11 cellular contexts compared by ENCODE assay signal in the genomic region with DNA sequence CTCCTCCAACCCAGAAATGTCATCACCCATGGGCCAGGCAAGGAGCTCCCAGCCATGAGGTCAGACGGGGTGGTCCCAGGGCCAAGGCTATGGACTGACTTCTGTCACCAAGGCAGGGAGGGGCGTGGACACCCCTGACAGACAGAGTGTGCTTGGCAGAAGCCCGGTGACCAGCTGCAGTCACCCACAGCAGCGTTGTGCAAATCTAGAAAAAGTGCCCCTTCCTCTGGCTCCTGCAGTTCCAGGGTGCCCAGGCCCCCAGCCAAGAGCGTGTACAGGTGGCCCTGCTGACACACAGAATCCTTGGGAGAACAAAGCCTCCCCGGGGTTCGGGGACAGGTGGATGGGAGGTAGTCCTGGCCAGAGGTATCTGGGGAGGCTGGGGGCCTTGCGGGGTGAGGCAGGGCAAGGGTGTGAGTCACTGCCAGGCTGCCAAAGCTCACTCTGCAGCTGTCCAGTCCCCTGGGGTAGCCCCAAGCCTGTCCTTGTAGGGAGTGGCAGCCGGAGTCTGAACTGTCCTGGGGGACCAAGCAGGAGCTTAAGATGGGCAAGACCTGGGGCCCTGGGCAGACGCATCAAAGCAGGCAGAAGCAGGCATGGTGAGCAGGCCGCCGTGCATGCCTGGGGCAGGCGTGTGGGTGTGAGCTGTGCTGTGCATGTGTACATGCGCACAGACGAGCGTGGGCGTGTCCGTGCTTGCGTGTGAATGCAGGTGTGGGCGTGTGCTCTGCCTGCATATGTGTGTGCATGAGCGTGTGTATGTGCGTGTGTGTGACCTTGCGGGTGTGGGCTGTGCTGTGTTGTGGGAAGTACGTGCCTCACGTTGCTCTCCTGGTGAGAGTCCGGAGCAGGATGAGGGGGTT. TPM values are rescaled to one million over a fixed set of nuclear protein-coding genes. Genes with fewer than 3 reads are reported as not detected.
A peak's percentile ranks its signal among the peaks of the same experiment; 100 is the strongest.
DNase-seq lines count a peak whose midpoint lies in the region; FAIRE-seq and TF ChIP-seq lines count a peak whose summit lies in the region.
"Had no signal": no experiment of that assay in that cellular context is flagged by ENCODE, and none has a peak within 500 bp of the region (broad histone marks: within the 10 kb centered on the region; RNA-seq: fewer than 3 reads in every experiment).

No MANE protein-coding gene starts in this region.

- H2AFZ ChIP-seq in keratinocyte (ENCODE audit: control insufficient read depth, low read length) (peak overlapping the region; percentile 31), MM.1S (ENCODE audit: low read length) (no peak overlapping the region)

- H3K9me3 ChIP-seq in DOHH2 (ENCODE audit: control insufficient read depth, insufficient read depth, low read length) (no peaks in the 10 kb centered on the region), keratinocyte (ENCODE audit: control insufficient read depth, low read depth, low read length) (no peaks in the 10 kb centered on the region), MM.1S (replicated peaks; ENCODE audit: insufficient read depth, low read length) (no peaks in the 10 kb centered on the region)
- H3K9me3 ChIP-seq: ovary had no signal

- no peaks in the 10 kb centered on the region for H3K9me1 ChIP-seq in keratinocyte (ENCODE audit: control insufficient read depth, extremely low read depth, insufficient read depth, low read length)

- H3K36me3 ChIP-seq in DOHH2 (ENCODE audit: control insufficient read depth, low read length) (peaks cover 22% of the 10 kb centered on the region), keratinocyte (ENCODE audit: control insufficient read depth in 2 of 2, extremely low read depth in 1 of 2, insufficient read depth in 2 of 2, low read length in 2 of 2) (no peaks in the 10 kb centered on the region), MM.1S (replicated peaks; ENCODE audit: insufficient read depth, low read length) (no peaks in the 10 kb centered on the region)
- H3K36me3 ChIP-seq: ovary had no signal

- peak overlapping the region; percentile 95 for H3K4me2 ChIP-seq in DOHH2 (ENCODE audit: low read length)
- peak overlapping the region; percentile 54 for H3K4me2 ChIP-seq in keratinocyte (ENCODE audit: control insufficient read depth, extremely low read depth, insufficient read depth, low read depth, low read length)
- no peak overlapping the region for H3K4me2 ChIP-seq in MM.1S (ENCODE audit: low read depth, low read length)

- peak; percentile 97 for FAIRE-seq in keratinocyte (lab: Jason Lieb, UNC)

- H3K79me2 ChIP-seq in DOHH2 (ENCODE audit: control insufficient read depth, low read length) = peaks cover 24% of the 10 kb centered on the region
- H3K79me2 ChIP-seq in keratinocyte (ENCODE audit: control insufficient read depth, insufficient read depth, low read length) = peaks cover 21% of the 10 kb centered on the region
- H3K79me2 ChIP-seq in MM.1S (ENCODE audit: low read length) = no peaks in the 10 kb centered on the region

- dilution Hi-C loops in keratinocyte (cut with MboI; ENCODE audit: extremely low pct_ligation_motif_present, low sequenced_read_pairs) = no loop called here

- TF ChIP-seq CTCF in AG10803 (conservative IDR thresholded peaks at IDR 0.05; ENCODE audit: low read length) (no peak), DOHH2 (IDR thresholded peaks at IDR 0.05; ENCODE audit: low read depth, low read length, poor library complexity, severe bottlenecking) (no peak), keratinocyte (optimal IDR thresholded peaks at IDR 0.05 in 1 of 3, IDR thresholded peaks at IDR 0.05 in 1 of 3, conservative IDR thresholded peaks at IDR 0.05 in 1 of 3; ENCODE audit: extremely low read depth in 1 of 3, insufficient read depth in 2 of 3, low read length in 3 of 3) (no peak), MM.1S (IDR thresholded peaks at IDR 0.05; ENCODE audit: low read length) (no peak)

- H3K4me3 ChIP-seq in AG10803 (ENCODE audit: low read length) = no peak overlapping the region
- H3K4me3 ChIP-seq in DOHH2 (ENCODE audit: low read length) = peak overlapping the region; percentile 89
- no peak overlapping the region for H3K4me3 ChIP-seq in keratinocyte (ENCODE audit: control insufficient read depth in 2 of 3, extremely low read depth in 1 of 3, insufficient read depth in 2 of 3, low read depth in 1 of 3, low read length in 3 of 3)
- H3K4me3 ChIP-seq in MM.1S (ENCODE audit: low read length) = no peak overlapping the region
- H3K4me3 ChIP-seq: ovary had no signal

- H3K27me3 ChIP-seq in DOHH2 (ENCODE audit: control insufficient read depth, low read length) = no peaks in the 10 kb centered on the region
- peaks cover 7% of the 10 kb centered on the region for H3K27me3 ChIP-seq in keratinocyte (ENCODE audit: control insufficient read depth, extremely low read depth, insufficient read depth, low read length)
- H3K27me3 ChIP-seq in MM.1S (replicated peaks; ENCODE audit: insufficient read depth, low read length) = no peaks in the 10 kb centered on the region
- H3K27me3 ChIP-seq: ovary had no signal

- no peaks in the 10 kb centered on the region for H3K9me2 ChIP-seq in DOHH2 (replicated peaks; ENCODE audit: control insufficient read depth, low read length)
- no peaks in the 10 kb centered on the region for H3K9me2 ChIP-seq in MM.1S (replicated peaks; ENCODE audit: insufficient read depth, low read length)

- H3F3A ChIP-seq in DOHH2 (ENCODE audit: control insufficient read depth, insufficient read depth) (peaks cover 10% of the 10 kb centered on the region), MM.1S (ENCODE audit: insufficient read depth, low read length) (no peaks in the 10 kb centered on the region)

- DNase-seq in AG10803 (ENCODE audit: low read depth) = peak; percentile 27
- peak; percentile 40 for DNase-seq in RKO (ENCODE audit: low spot score)
- peak; percentile 92 for DNase-seq in keratinocyte (ENCODE audit: low read depth, low spot score)
- DNase-seq in OCI-M2 (lab: John Stamatoyannopoulos, UW; ENCODE audit: unreplicated experiment) = no peak
- DNase-seq in NCI-H2171 treated with DMSO at 0.1 percent for 48 hours (lab: John Stamatoyannopoulos, UW) = no peak
- no peak for DNase-seq in NCI-H2107 (lab: John Stamatoyannopoulos, UW)
- DNase-seq in MM.1S = no peak
- DNase-seq: OCI-M1; ovary; stimulated activated CD8-positive, alpha-beta memory T cell treated with anti-CD3 and anti-CD28 coated beads, Interleukin-4, amount 100 ng/mL, for 48 hours had no signal

- H4K20me1 ChIP-seq in DOHH2 (ENCODE audit: control insufficient read depth, insufficient read depth, low read depth, low read length) = no peaks in the 10 kb centered on the region
- no peaks in the 10 kb centered on the region for H4K20me1 ChIP-seq in keratinocyte (ENCODE audit: control insufficient read depth, extremely low read depth, insufficient read depth, low read length)
- H4K20me1 ChIP-seq in MM.1S (ENCODE audit: insufficient read depth, low read length) = no peaks in the 10 kb centered on the region

- peaks cover 63% of the 10 kb centered on the region for H3K4me1 ChIP-seq in DOHH2 (ENCODE audit: control insufficient read depth, low read length)
- H3K4me1 ChIP-seq in keratinocyte (ENCODE audit: control insufficient read depth, extremely low read depth, insufficient read depth, low read length) = peaks cover 29% of the 10 kb centered on the region
- H3K4me1 ChIP-seq in MM.1S (ENCODE audit: low read length) = no peaks in the 10 kb centered on the region

- H3K9ac ChIP-seq in keratinocyte (ENCODE audit: control insufficient read depth, extremely low read depth, insufficient read depth, low read length) = peak overlapping the region; percentile 55
- H3K9ac ChIP-seq in MM.1S (ENCODE audit: low read length) = no peak overlapping the region

- H3K27ac ChIP-seq in DOHH2 (ENCODE audit: low read depth, low read length) (peak overlapping the region; percentile 92), keratinocyte (ENCODE audit: control insufficient read depth, insufficient read depth, low read length) (peak overlapping the region; percentile 70), MM.1S (ENCODE audit: low read length) (no peak overlapping the region)
- H3K27ac ChIP-seq: ovary had no signal

RNA-seq across cellular contexts. Expression of a gene that starts 3.3 kb away (rescaled TPM):
- 6.4 to 12.5 TPM (median 8.0 TPM) in 3 replicates for polyA plus RNA-seq in keratinocyte
- 5.7 TPM for polyA plus RNA-seq in keratinocyte (2011; ENCODE audit: low read depth)
- 6.8 and 10.3 TPM in 2 replicates for polyA plus RNA-seq in keratinocyte (2011; cell fraction: cytosol; rRNA removed)
- polyA plus RNA-seq in keratinocyte (2011; cell fraction: nucleus; rRNA removed) = 18.3 and 25.5 TPM in 2 replicates
- polyA plus RNA-seq in keratinocyte (2012; ENCODE audit: low replicate concordance) = 6.6 and 8.3 TPM in 2 replicates
- 3.6 to 7.9 TPM (median 3.9 TPM) in 3 replicates for polyA minus RNA-seq in keratinocyte
- polyA minus RNA-seq in keratinocyte (2011; cell fraction: cytosol; rRNA and poly(A)+ RNA removed) = not detected
- polyA minus RNA-seq in keratinocyte (2011; cell fraction: nucleus; rRNA and poly(A)+ RNA removed) = 5.9 and 9.0 TPM in 2 replicates

RNA-seq across cellular contexts. Expression of a gene that starts 3.6 kb away (rescaled TPM):
- 438 to 506 TPM (median 498 TPM) in 3 replicates for polyA plus RNA-seq in keratinocyte
- 767 TPM for polyA plus RNA-seq in keratinocyte (2011; ENCODE audit: low read depth)
- 470 and 607 TPM in 2 replicates for polyA plus RNA-seq in keratinocyte (2011; cell fraction: cytosol; rRNA removed)
- polyA plus RNA-seq in keratinocyte (2011; cell fraction: nucleus; rRNA removed) = 159 and 184 TPM in 2 replicates
- 1,121 and 1,143 TPM in 2 replicates for polyA plus RNA-seq in keratinocyte (2012; ENCODE audit: low replicate concordance)
- polyA minus RNA-seq in keratinocyte = 91.8 to 178 TPM (median 141 TPM) in 3 replicates
- polyA minus RNA-seq in keratinocyte (2011; cell fraction: cytosol; rRNA and poly(A)+ RNA removed) = 241 TPM
- polyA minus RNA-seq in keratinocyte (2011; cell fraction: nucleus; rRNA and poly(A)+ RNA removed) = 12.8 and 13.9 TPM in 2 replicates

RNA-seq across cellular contexts. Expression of a gene that starts 11.3 kb away (rescaled TPM):
- 0.04 to 0.09 TPM in 2 of 3 replicates, not detected in the other for polyA plus RNA-seq in keratinocyte
- 1.4 TPM for polyA plus RNA-seq in keratinocyte (2011; ENCODE audit: low read depth)
- polyA plus RNA-seq in keratinocyte (2011; cell fraction: cytosol; rRNA removed) = not detected in 2 replicates
- 0.09 TPM in 1 of 2 replicates, not detected in the other for polyA plus RNA-seq in keratinocyte (2011; cell fraction: nucleus; rRNA removed)
- polyA plus RNA-seq in keratinocyte (2012; ENCODE audit: low replicate concordance) = 1.0 TPM in 1 of 2 replicates, not detected in the other
- polyA minus RNA-seq in keratinocyte = not detected in 3 replicates
- polyA minus RNA-seq in keratinocyte (2011; cell fraction: cytosol; rRNA and poly(A)+ RNA removed) = not detected
- polyA minus RNA-seq in keratinocyte (2011; cell fraction: nucleus; rRNA and poly(A)+ RNA removed) = not detected in 2 replicates

RNA-seq across cellular contexts. Expression of a gene that starts 28.0 kb away (rescaled TPM):
- polyA plus RNA-seq in keratinocyte = 40.1 to 58.8 TPM (median 42.0 TPM) in 3 replicates
- polyA plus RNA-seq in keratinocyte (2011; ENCODE audit: low read depth) = 29.2 TPM
- 25.1 and 40.5 TPM in 2 replicates for polyA plus RNA-seq in keratinocyte (2011; cell fraction: cytosol; rRNA removed)
- polyA plus RNA-seq in keratinocyte (2011; cell fraction: nucleus; rRNA removed) = 95.0 and 116 TPM in 2 replicates
- 35.2 and 39.7 TPM in 2 replicates for polyA plus RNA-seq in keratinocyte (2012; ENCODE audit: low replicate concordance)
- 51.3 to 108 TPM (median 53.1 TPM) in 3 replicates for polyA minus RNA-seq in keratinocyte
- 54.3 TPM for polyA minus RNA-seq in keratinocyte (2011; cell fraction: cytosol; rRNA and poly(A)+ RNA removed)
- polyA minus RNA-seq in keratinocyte (2011; cell fraction: nucleus; rRNA and poly(A)+ RNA removed) = 38.6 and 43.2 TPM in 2 replicates

RNA-seq across cellular contexts. Expression of a gene that starts 52.3 kb away (rescaled TPM):
- polyA plus RNA-seq in keratinocyte = 0.08 to 0.09 TPM in 2 of 3 replicates, not detected in the other
- polyA plus RNA-seq in keratinocyte (2011; ENCODE audit: low read depth) = not detected
- 0.09 and 0.17 TPM in 2 replicates for polyA plus RNA-seq in keratinocyte (2011; cell fraction: cytosol; rRNA removed)
- 0.04 TPM in 1 of 2 replicates, not detected in the other for polyA plus RNA-seq in keratinocyte (2011; cell fraction: nucleus; rRNA removed)
- polyA plus RNA-seq in keratinocyte (2012; ENCODE audit: low replicate concordance) = not detected in 2 replicates
- not detected in 3 replicates for polyA minus RNA-seq in keratinocyte
- not detected for polyA minus RNA-seq in keratinocyte (2011; cell fraction: cytosol; rRNA and poly(A)+ RNA removed)
- polyA minus RNA-seq in keratinocyte (2011; cell fraction: nucleus; rRNA and poly(A)+ RNA removed) = not detected in 2 replicates

Comparison
In these comparisons a context has a peak if more than half of its experiments do, and no peak if none do; other contexts are left out.
1. DNase-seq: peak in AG10803 (single experiment), RKO (single experiment) and keratinocyte (single experiment); none in OCI-M2 (single experiment), NCI-H2171 treated with DMSO at 0.1 percent for 48 hours (single experiment), NCI-H2107 (single experiment) and MM.1S (single experiment).